9 cellular contexts compared by ENCODE assay signal in genomic region chr20:50346372-50347347, GRCh38.
DNase-seq lines count a peak whose midpoint lies in the region; ATAC-seq and FAIRE-seq lines count a peak whose summit lies in the region.
"Had no signal": no experiment of that assay in that cellular context is flagged by ENCODE, and none has a peak within 500 bp of the region (broad histone marks: within the 10 kb centered on the region; RNA-seq: fewer than 3 reads in every experiment).

No MANE protein-coding gene starts in this region.

- intact Hi-C loops in right cardiac atrium (cut with DNase I), result no loop called here

- no peaks in the 10 kb centered on the region for H3K36me3 ChIP-seq in small intestine (ENCODE audit: control insufficient read depth in 2 of 2, insufficient read depth in 2 of 2, low read length in 2 of 2)

- H3K4me1 ChIP-seq in right cardiac atrium (ENCODE audit: control insufficient read depth, insufficient read depth, low read length) (peaks cover 18% of the 10 kb centered on the region), small intestine (ENCODE audit: control insufficient read depth in 2 of 2, insufficient read depth in 1 of 2, low read depth in 1 of 2, low read length in 1 of 2) (no peaks in the 10 kb centered on the region)

- H3K27me3 ChIP-seq in right cardiac atrium (ENCODE audit: control insufficient read depth, insufficient read depth) (no peaks in the 10 kb centered on the region), small intestine (ENCODE audit: control insufficient read depth in 2 of 2, insufficient read depth in 2 of 2, low read length in 2 of 2) (no peaks in the 10 kb centered on the region)

- H3K4me3 ChIP-seq in right cardiac atrium (ENCODE audit: low read length) (no peak overlapping the region), small intestine (ENCODE audit: low read depth in 1 of 2, low read length in 2 of 2) (no peak overlapping the region)

- DNase-seq in COR-L47 (lab: John Stamatoyannopoulos, UW) (peak; percentile 83), NCI-H1694 treated with DMSO at 0.1 percent for 48 hours (lab: John Stamatoyannopoulos, UW) (peak; percentile 65), amniotic stem cell (lab: John Stamatoyannopoulos, UW) (peak; percentile 83), right cardiac atrium (peak; percentile 92 to 95 (median 94)), small intestine (peak; percentile 54), RCC 7860 (ENCODE audit: low spot score) (no peak), HuH-7.5 (ENCODE audit: low spot score) (no peak)

- 29% methylated on average over 26 of the region's 26 CpGs for WGBS in right cardiac atrium
- 37 to 43% (median 41%) methylated on average over 26 of the region's 26 CpGs for WGBS in small intestine, 3 donors

- FAIRE-seq in small intestine (lab: Jason Lieb, UNC) (no peak), RCC 7860 (lab: Jason Lieb, UNC) (no peak)

- H3K27ac ChIP-seq in right cardiac atrium (ENCODE audit: low read length), result peak overlapping the region; percentile 83
- peak overlapping the region in 1 of 2 donors; percentile 80 for H3K27ac ChIP-seq in small intestine (ENCODE audit: low read depth in 1 of 2, low read length in 1 of 2)
- H3K27ac ChIP-seq: epithelial cell of prostate had no signal

- ATAC-seq in right cardiac atrium (peak; percentile 73 to 76), HG03139 (IDR thresholded peaks at IDR 0.05; ENCODE audit: unreplicated experiment) (no peak)

- H3K9me3 ChIP-seq in right cardiac atrium (ENCODE audit: control insufficient read depth, low read length), result no peaks in the 10 kb centered on the region
- no peaks in the 10 kb centered on the region for H3K9me3 ChIP-seq in small intestine (ENCODE audit: control insufficient read depth, low read depth)

Comparison
In these comparisons a context has a peak if more than half of its experiments do, and no peak if none do; other contexts are left out.
1. DNase-seq: peak in COR-L47 (single experiment), NCI-H1694 treated with DMSO at 0.1 percent for 48 hours (single experiment), amniotic stem cell (single experiment), right cardiac atrium (3 of 3) and small intestine (single experiment); none in RCC 7860 (single experiment) and HuH-7.5 (single experiment).